ENCODE assay signal across 18 cellular contexts in genomic region chr7:50164552-50165220, GRCh38.
DNase-seq lines count a peak whose midpoint lies in the region; ATAC-seq and TF ChIP-seq lines count a peak whose summit lies in the region.
"Had no signal": no experiment of that assay in that cellular context is flagged by ENCODE, and none has a peak within 500 bp of the region (broad histone marks: within the 10 kb centered on the region; RNA-seq: fewer than 3 reads in every experiment).

No MANE protein-coding gene starts in this region.

- H3K27ac Mint-ChIP-seq in activated naive CD4-positive, alpha-beta T cell treated with anti-CD3 and anti-CD28 coated beads, Interleukin-2, amount 10 ng/mL, durations not matched to agents 7 days and 5 days: peak overlapping the region; percentile 81
- H3K27ac Mint-ChIP-seq in T-helper 2 cell treated with Interferon-gamma antibody and Interleukin-4, amounts not matched to agents 5 μg/mL and 100 μg/mL, for 36 hours: peak overlapping the region; percentile 58
- H3K27ac Mint-ChIP-seq in activated naive CD8-positive, alpha-beta T cell treated with anti-CD3 and anti-CD28 coated beads, Interleukin-2, amount 50 U/mL, for 24 hours: peak overlapping the region; percentile 49
- peak overlapping the region; percentile 14 to 87 for H3K27ac Mint-ChIP-seq in stimulated activated naive CD8-positive, alpha-beta T cell treated with anti-CD3 and anti-CD28 coated beads, Interleukin-15, amount 100 ng/mL, for 72 hours
- H3K27ac Mint-ChIP-seq: memory B cell had no signal

- H3K4me1 Mint-ChIP-seq in activated naive CD4-positive, alpha-beta T cell treated with anti-CD3 and anti-CD28 coated beads, Interleukin-2, amount 10 ng/mL, durations not matched to agents 7 days and 5 days: peaks cover 74% of the 10 kb centered on the region
- peaks cover 76% of the 10 kb centered on the region for H3K4me1 Mint-ChIP-seq in T-helper 2 cell treated with Interferon-gamma antibody and Interleukin-4, amounts not matched to agents 5 μg/mL and 100 μg/mL, for 36 hours (ENCODE audit: low read depth)
- H3K4me1 Mint-ChIP-seq in activated naive CD8-positive, alpha-beta T cell treated with anti-CD3 and anti-CD28 coated beads, Interleukin-2, amount 50 U/mL, for 24 hours: peaks cover 85% of the 10 kb centered on the region
- peaks cover 93% of the 10 kb centered on the region for H3K4me1 Mint-ChIP-seq in stimulated activated naive CD8-positive, alpha-beta T cell treated with anti-CD3 and anti-CD28 coated beads, Interleukin-15, amount 100 ng/mL, for 72 hours

- ATAC-seq in activated naive CD8-positive, alpha-beta T cell treated with anti-CD3 and anti-CD28 coated beads, Interleukin-2, amount 50 U/mL, for 24 hours: no peak
- peak; percentile 34 for ATAC-seq in stimulated activated naive CD8-positive, alpha-beta T cell treated with anti-CD3 and anti-CD28 coated beads, Interleukin-15, amount 100 ng/mL, for 72 hours
- ATAC-seq: HepG2, Right ventricle myocardium inferior had no signal

- peak; percentile 58 for DNase-seq in activated naive CD4-positive, alpha-beta T cell treated with anti-CD3 and anti-CD28 coated beads, Interleukin-2, amount 10 ng/mL, durations not matched to agents 7 days and 5 days
- no peak for DNase-seq in activated naive CD4-positive, alpha-beta T cell (lab: John Stamatoyannopoulos, UW)
- no peak for DNase-seq in T-helper 2 cell treated with Interferon-gamma antibody and Interleukin-4, amounts not matched to agents 5 μg/mL and 100 μg/mL, for 36 hours (ENCODE audit: low spot score)
- no peak for DNase-seq in activated naive CD8-positive, alpha-beta T cell treated with anti-CD3 and anti-CD28 coated beads, Interleukin-2, amount 50 U/mL, for 24 hours
- no peak for DNase-seq in stimulated activated naive CD8-positive, alpha-beta T cell treated with anti-CD3 and anti-CD28 coated beads, Interleukin-15, amount 100 ng/mL, for 72 hours
- DNase-seq in SHP77 treated with DMSO at 0.1 percent for 48 hours (lab: John Stamatoyannopoulos, UW) (no peak), AG20443 (ENCODE audit: low spot score) (no peak), right atrium auricular region (ENCODE audit: low spot score) (no peak)
- DNase-seq: colonic mucosa, DMS 273 treated with DMSO at 0.1 percent for 48 hours, GOT3, NCI-H1048, right cardiac atrium, T1000 had no signal

- no peaks in the 10 kb centered on the region for H3K9me3 Mint-ChIP-seq in activated naive CD4-positive, alpha-beta T cell treated with anti-CD3 and anti-CD28 coated beads, Interleukin-2, amount 10 ng/mL, durations not matched to agents 7 days and 5 days
- no peaks in the 10 kb centered on the region for H3K9me3 Mint-ChIP-seq in T-helper 2 cell treated with Interferon-gamma antibody and Interleukin-4, amounts not matched to agents 5 μg/mL and 100 μg/mL, for 36 hours
- H3K9me3 Mint-ChIP-seq in activated naive CD8-positive, alpha-beta T cell treated with anti-CD3 and anti-CD28 coated beads, Interleukin-2, amount 50 U/mL, for 24 hours: no peaks in the 10 kb centered on the region
- H3K9me3 Mint-ChIP-seq in stimulated activated naive CD8-positive, alpha-beta T cell treated with anti-CD3 and anti-CD28 coated beads, Interleukin-15, amount 100 ng/mL, for 72 hours: no peaks in the 10 kb centered on the region
- H3K9me3 Mint-ChIP-seq: memory B cell had no signal

- H3K36me3 ChIP-seq in right atrium auricular region: no peaks in the 10 kb centered on the region
- H3K36me3 ChIP-seq: colonic mucosa, neutrophil had no signal

- no peaks in the 10 kb centered on the region for H3K27me3 ChIP-seq in right atrium auricular region
- H3K27me3 ChIP-seq: colonic mucosa, neutrophil had no signal

- no peaks in the 10 kb centered on the region for H3K4me1 ChIP-seq in right atrium auricular region
- H3K4me1 ChIP-seq: colonic mucosa had no signal

- H3K27ac ChIP-seq in right atrium auricular region: no peak overlapping the region
- H3K27ac ChIP-seq: colonic mucosa, neutrophil had no signal

- CTCF ChIA-PET in activated naive CD4-positive, alpha-beta T cell treated with anti-CD3 and anti-CD28 coated beads, Interleukin-2, amount 10 ng/mL, durations not matched to agents 7 days and 5 days (lab: Charles Lee): interaction anchor here (1.2 kb wide), 1 partner anchor 254 kb away, joined by 3 read pairs; no protein-coding TSS in a partner anchor

- peaks cover 6% of the 10 kb centered on the region for H3K27me3 Mint-ChIP-seq in activated naive CD4-positive, alpha-beta T cell treated with anti-CD3 and anti-CD28 coated beads, Interleukin-2, amount 10 ng/mL, durations not matched to agents 7 days and 5 days
- H3K27me3 Mint-ChIP-seq in T-helper 2 cell treated with Interferon-gamma antibody and Interleukin-4, amounts not matched to agents 5 μg/mL and 100 μg/mL, for 36 hours (ENCODE audit: low read depth): no peaks in the 10 kb centered on the region
- H3K27me3 Mint-ChIP-seq in activated naive CD8-positive, alpha-beta T cell treated with anti-CD3 and anti-CD28 coated beads, Interleukin-2, amount 50 U/mL, for 24 hours: no peaks in the 10 kb centered on the region
- H3K27me3 Mint-ChIP-seq in stimulated activated naive CD8-positive, alpha-beta T cell treated with anti-CD3 and anti-CD28 coated beads, Interleukin-15, amount 100 ng/mL, for 72 hours: no peaks in the 10 kb centered on the region
- H3K27me3 Mint-ChIP-seq: memory B cell had no signal

- no peaks in the 10 kb centered on the region for H3K9me3 ChIP-seq in right atrium auricular region
- H3K9me3 ChIP-seq: colonic mucosa, neutrophil had no signal

- peak overlapping the region; percentile 36 for H3K4me3 Mint-ChIP-seq in activated naive CD4-positive, alpha-beta T cell treated with anti-CD3 and anti-CD28 coated beads, Interleukin-2, amount 10 ng/mL, durations not matched to agents 7 days and 5 days
- H3K4me3 Mint-ChIP-seq in T-helper 2 cell treated with Interferon-gamma antibody and Interleukin-4, amounts not matched to agents 5 μg/mL and 100 μg/mL, for 36 hours: peak overlapping the region; percentile 50
- H3K4me3 Mint-ChIP-seq in activated naive CD8-positive, alpha-beta T cell treated with anti-CD3 and anti-CD28 coated beads, Interleukin-2, amount 50 U/mL, for 24 hours: no peak overlapping the region
- H3K4me3 Mint-ChIP-seq in stimulated activated naive CD8-positive, alpha-beta T cell treated with anti-CD3 and anti-CD28 coated beads, Interleukin-15, amount 100 ng/mL, for 72 hours: peak overlapping the region; percentile 17 to 30
- H3K4me3 Mint-ChIP-seq: memory B cell had no signal

- no peaks in the 10 kb centered on the region for H3K36me3 Mint-ChIP-seq in activated naive CD4-positive, alpha-beta T cell treated with anti-CD3 and anti-CD28 coated beads, Interleukin-2, amount 10 ng/mL, durations not matched to agents 7 days and 5 days
- no peaks in the 10 kb centered on the region for H3K36me3 Mint-ChIP-seq in T-helper 2 cell treated with Interferon-gamma antibody and Interleukin-4, amounts not matched to agents 5 μg/mL and 100 μg/mL, for 36 hours (ENCODE audit: low read depth)
- no peaks in the 10 kb centered on the region for H3K36me3 Mint-ChIP-seq in activated naive CD8-positive, alpha-beta T cell treated with anti-CD3 and anti-CD28 coated beads, Interleukin-2, amount 50 U/mL, for 24 hours (ENCODE audit: low read depth)
- H3K36me3 Mint-ChIP-seq: memory B cell had no signal

- H3K4me3 ChIP-seq in right atrium auricular region: no peak overlapping the region
- H3K4me3 ChIP-seq: colonic mucosa had no signal

- TF ChIP-seq CTCF in right atrium auricular region (IDR thresholded peaks at IDR 0.05): no peak
